ENCODE assay signal across 9 cellular contexts in the genomic region with DNA sequence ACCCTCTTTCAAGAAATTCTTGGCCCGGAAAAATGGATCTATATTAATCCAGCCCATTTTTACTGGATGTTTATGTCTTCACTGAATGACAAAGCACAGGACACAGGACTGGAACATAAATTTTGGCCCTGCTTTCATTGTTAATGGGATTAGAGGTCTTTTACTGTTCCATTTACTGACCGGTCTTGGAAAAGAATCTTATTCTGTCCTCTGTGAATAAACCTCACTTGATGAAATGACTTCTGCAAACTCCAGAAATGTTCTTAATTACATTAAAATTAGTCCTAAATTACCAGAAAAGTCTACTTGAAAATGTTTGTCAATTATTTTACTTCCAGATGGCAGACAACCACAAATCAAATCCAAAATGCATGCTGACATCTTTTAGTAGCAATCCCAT.
"Had no signal": no experiment of that assay in that cellular context is flagged by ENCODE, and none has a peak within 500 bp of the region (broad histone marks: within the 10 kb centered on the region; RNA-seq: fewer than 3 reads in every experiment).

No MANE protein-coding gene starts in this region.

- H3K4me3 ChIP-seq: GM23248, GM23338, HAP-1 had no signal

- DNase-seq: GM23248, GOT3, H7, H9, HCEC 1CT, HFFc6 had no signal

- H3K27ac ChIP-seq: GM23248 had no signal

- H3K36me3 ChIP-seq: HAP-1 had no signal

- ATAC-seq: GM23338, HCT116 had no signal

- H2AFZ ChIP-seq: GM23248, GM23338 had no signal

- H3K9ac ChIP-seq: GM23248 had no signal

- H3K4me1 ChIP-seq: HAP-1 had no signal

- H3K9me3 ChIP-seq: HAP-1 had no signal

- H3K4me2 ChIP-seq: GM23338 had no signal
